ENCODE assay signal across 26 cellular contexts in the genomic region with DNA sequence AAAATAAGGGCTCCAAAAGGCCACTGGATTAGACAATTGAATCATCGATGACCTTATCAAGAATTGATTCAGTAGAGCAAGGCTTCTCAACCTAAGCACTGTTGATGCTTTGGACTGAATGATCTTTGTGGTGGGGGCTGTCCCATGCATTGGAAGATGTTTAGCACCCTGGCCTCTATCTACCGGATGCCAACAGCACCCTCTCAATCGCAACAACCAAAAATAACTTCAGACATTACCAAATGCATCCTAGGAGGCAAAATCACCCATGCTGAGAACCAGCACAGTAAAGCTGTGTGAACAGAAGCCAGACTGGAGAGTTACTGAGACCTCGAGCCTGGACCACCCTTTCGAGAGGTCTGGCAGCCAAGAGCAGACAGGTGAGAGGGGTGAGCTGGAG.
DNase-seq lines count a peak whose midpoint lies in the region; ATAC-seq, FAIRE-seq and TF ChIP-seq lines count a peak whose summit lies in the region.
"Had no signal": no experiment of that assay in that cellular context is flagged by ENCODE, and none has a peak within 500 bp of the region (broad histone marks: within the 10 kb centered on the region; RNA-seq: fewer than 3 reads in every experiment).

No MANE protein-coding gene starts in this region.

- WGBS in GM12878 (ENCODE audit: insufficient coverage, insufficient replicate concordance, low lambda C conversion rate, missing lambda C conversion rate): 0% methylated on average over 5 of the region's 5 CpGs

- ATAC-seq in GM18868 (IDR thresholded peaks at IDR 0.05; ENCODE audit: unreplicated experiment) (peak; percentile 23), HG03439 (IDR thresholded peaks at IDR 0.05; ENCODE audit: unreplicated experiment) (peak; percentile 29), GM12878 (peak; percentile 25), GM21528 (IDR thresholded peaks at IDR 0.05; ENCODE audit: low FRiP score, unreplicated experiment) (no peak), HG03469 (IDR thresholded peaks at IDR 0.05; ENCODE audit: unreplicated experiment) (no peak)
- ATAC-seq: gastroesophageal sphincter; stimulated activated effector memory CD8-positive, alpha-beta T cell treated with anti-CD3 and anti-CD28 coated beads, Interleukin-12 subunit alpha, Interleukin-12 subunit beta, amount 100 ng/mL, for 72 hours; WTC11 had no signal

- peak overlapping the region in 6 of 10 experiments; percentile 4 to 44 (median 12); a peak in 6 of 20 replicates for H3K4me3 ChIP-seq in BLaER1 treated with 17β-estradiol and CSF1 and Interleukin-3, amounts not matched to agents 10 nM and 100 nM
- peak overlapping the region; percentile 52 for H3K4me3 ChIP-seq in GM12878
- no peak overlapping the region for H3K4me3 ChIP-seq in SJCRH30
- H3K4me3 ChIP-seq: gastroesophageal sphincter, hepatocyte, neural progenitor cell, Peyer's patch had no signal

- SMC1A ChIA-PET in GM12878 (lab: Charles Lee; ENCODE audit: uncharacterized antibody, unreplicated experiment): interaction anchor here (0.6 to 6.6 kb wide), 17 partner anchors 9 to 224 kb away, joined by 3 to 81 read pairs (median 5); a partner anchor contains a TSS

- DNase-seq in GM12878 (ENCODE audit: low read depth, low spot score) (peak; percentile 55), activated gamma-delta T cell (lab: John Stamatoyannopoulos, UW) (no peak), SJCRH30 (no peak)
- DNase-seq: amniotic stem cell; brain microvascular endothelial cell; DMS79; mammary epithelial cell; NCI-H1105 treated with DMSO at 0.1 percent for 48 hours; NCI-H2029 treated with DMSO at 0.1 percent for 48 hours; NCI-H526; NK-92 treated with Interleukin-12 subunit alpha and Interleukin-12 subunit beta, amount 100 ng/mL, for 24 hours; right cardiac atrium; SHP77 treated with DMSO at 0.1 percent for 48 hours; stimulated activated CD4-positive, alpha-beta T cell treated with anti-CD3 and anti-CD28 coated beads, Interleukin-4, amount 100 ng/mL, for 1 hour had no signal

- no peak for TF ChIP-seq EP300 in GM12878 (IDR thresholded peaks at IDR 0.05; ENCODE audit: borderline replicate concordance in 1 of 2, control insufficient read depth in 1 of 2, low read depth in 2 of 2, low read length in 2 of 2)

- POLR2A ChIA-PET in GM12878 (lab: Charles Lee): interaction anchor here (1.0 to 3.3 kb wide), 6 partner anchors 10 to 42 kb away, joined by 3 to 26 read pairs (median 8); no protein-coding TSS in a partner anchor

- TF ChIP-seq POLR2A in GM12878 (IDR thresholded peaks at IDR 0.05; ENCODE audit: low read depth, low read length): no peak; the same call in 1 of the 2 replicates

- H3K27ac ChIP-seq in BLaER1 treated with 17β-estradiol and CSF1 and Interleukin-3, amounts not matched to agents 10 nM and 100 nM: peak overlapping the region in 9 of 11 experiments; percentile 29 to 81 (median 73); a peak in 17 of 22 replicates
- H3K27ac ChIP-seq in GM12878 (ENCODE audit: control insufficient read depth, insufficient read depth) (peak overlapping the region; percentile 50), SJCRH30 (no peak overlapping the region)
- H3K27ac ChIP-seq: brain microvascular endothelial cell, gastroesophageal sphincter, hepatocyte, neural progenitor cell had no signal

- H4K20me1 ChIP-seq in BLaER1 treated with 17β-estradiol and CSF1 and Interleukin-3, amounts not matched to agents 10 nM and 100 nM: peaks cover 0 to 3% (median 0%) of the 10 kb centered on the region in 11 experiments; a peak in 2 of 22 replicates
- H4K20me1 ChIP-seq in GM12878 (ENCODE audit: control insufficient read depth, insufficient read depth): no peaks in the 10 kb centered on the region

- TF ChIP-seq RAD21 in GM12878 (IDR thresholded peaks at IDR 0.05; ENCODE audit: insufficient read depth, low read depth, low read length): no peak

- no peak for TF ChIP-seq CTCF in GM12878 (IDR thresholded peaks at IDR 0.05 in 2 of 3, conservative IDR thresholded peaks at IDR 0.05 in 1 of 3; ENCODE audit: control insufficient read depth in 2 of 3, extremely low read depth in 1 of 3, insufficient read depth in 1 of 3, low read depth in 3 of 3, low read length in 3 of 3)

- no peak for FAIRE-seq in GM12878 (lab: Jason Lieb, UNC)
- FAIRE-seq: urothelium cell line had no signal

- in situ Hi-C loops in GM12878 (cut with MboI): no loop called here

- no TSS peak for BruUV-seq in GM12878 (replicated peaks; lab: Mats Ljungman, UMichigan)

- H3K36me3 ChIP-seq in BLaER1 treated with 17β-estradiol and CSF1 and Interleukin-3, amounts not matched to agents 10 nM and 100 nM: no peaks in the 10 kb centered on the region; a peak in 1 of 22 replicates
- H3K36me3 ChIP-seq in GM12878 (ENCODE audit: control insufficient read depth in 2 of 2, insufficient read depth in 2 of 2, low read length in 1 of 2): no peaks in the 10 kb centered on the region
- H3K36me3 ChIP-seq in SJCRH30: no peaks in the 10 kb centered on the region
- H3K36me3 ChIP-seq: brain microvascular endothelial cell, gastroesophageal sphincter, neural progenitor cell, Peyer's patch had no signal

- intact Hi-C loops in GM12878 (cut with micrococcal nuclease; ENCODE audit: unreplicated experiment): no loop called here

- RAD21 ChIA-PET in GM12878 (lab: Charles Lee; ENCODE audit: unreplicated experiment): interaction anchor here (0.9 to 5.0 kb wide), 15 partner anchors 12 to 168 kb away, joined by 3 to 116 read pairs (median 5); a partner anchor contains a TSS

- H3K9ac ChIP-seq in BLaER1 treated with 17β-estradiol and CSF1 and Interleukin-3, amounts not matched to agents 10 nM and 100 nM: peak overlapping the region in 7 of 11 experiments; percentile 8 to 70 (median 53); a peak in 13 of 22 replicates
- peak overlapping the region; percentile 5; the same call in 1 of the 2 replicates for H3K9ac ChIP-seq in GM12878 (ENCODE audit: control insufficient read depth, insufficient read depth, low read length)
- H3K9ac ChIP-seq: neural progenitor cell had no signal

- CTCF ChIA-PET in GM12878 (lab: Yijun Ruan, JAX): interaction anchor here (0.9 to 5.2 kb wide), 7 partner anchors 12 to 69 kb away, joined by 3 to 45 read pairs (median 14); no protein-coding TSS in a partner anchor

- H3K9me3 ChIP-seq in BLaER1 treated with 17β-estradiol and CSF1 and Interleukin-3, amounts not matched to agents 10 nM and 100 nM (replicated peaks in 1 of 11): peaks cover 0 to 16% (median 11%) of the 10 kb centered on the region in 11 experiments; a peak in 18 of 22 replicates
- peaks cover 7% of the 10 kb centered on the region for H3K9me3 ChIP-seq in GM12878 (replicated peaks; ENCODE audit: control insufficient read depth, insufficient read depth, low read length)
- no peaks in the 10 kb centered on the region for H3K9me3 ChIP-seq in SJCRH30 (replicated peaks)
- H3K9me3 ChIP-seq: Peyer's patch had no signal

- H3K79me2 ChIP-seq in GM12878 (ENCODE audit: control insufficient read depth, insufficient read depth, low read length): no peaks in the 10 kb centered on the region
- H3K79me2 ChIP-seq: hepatocyte had no signal

- peaks cover 68 to 99% (median 83%) of the 10 kb centered on the region in 10 experiments for H3K4me1 ChIP-seq in BLaER1 treated with 17β-estradiol and CSF1 and Interleukin-3, amounts not matched to agents 10 nM and 100 nM
- H3K4me1 ChIP-seq in GM12878 (ENCODE audit: control insufficient read depth, insufficient read depth, low read length) (peaks cover 59% of the 10 kb centered on the region), SJCRH30 (no peaks in the 10 kb centered on the region)
- H3K4me1 ChIP-seq: gastroesophageal sphincter had no signal

- 0 out of 22 replicates have a peak, but pooled peaks cover 0 to 5% (median 0%) of the 10 kb centered on the region in 11 experiments for H3K27me3 ChIP-seq in BLaER1 treated with 17β-estradiol and CSF1 and Interleukin-3, amounts not matched to agents 10 nM and 100 nM
- H3K27me3 ChIP-seq in GM12878 (replicated peaks in 1 of 2; ENCODE audit: control insufficient read depth in 2 of 2, insufficient read depth in 2 of 2, low read length in 1 of 2) (no peaks in the 10 kb centered on the region), SJCRH30 (no peaks in the 10 kb centered on the region)
- H3K27me3 ChIP-seq: brain microvascular endothelial cell, gastroesophageal sphincter, hepatocyte, neural progenitor cell, Peyer's patch had no signal

- no peak overlapping the region; the same call in 1 of the 2 replicates for H2AFZ ChIP-seq in GM12878 (ENCODE audit: control insufficient read depth, low read depth, low read length)
- H2AFZ ChIP-seq: hepatocyte, neural progenitor cell had no signal

- peak overlapping the region; percentile 73 to 95 (median 86) for H3K4me2 ChIP-seq in BLaER1 treated with 17β-estradiol and CSF1 and Interleukin-3, amounts not matched to agents 10 nM and 100 nM
- peak overlapping the region; percentile 96 for H3K4me2 ChIP-seq in GM12878 (ENCODE audit: control insufficient read depth, insufficient read depth)
- H3K4me2 ChIP-seq: hepatocyte, neural progenitor cell had no signal

TF ChIP-seq in GM12878, 131 proteins besides CTCF, POLR2A, EP300 and RAD21 (continues in another document):
- TF ChIP-seq MEF2B (IDR thresholded peaks at IDR 0.05; ENCODE audit: partially characterized antibody, poor library complexity, severe bottlenecking) (peak; percentile 23), CBX3 (IDR thresholded peaks at IDR 0.05; ENCODE audit: borderline replicate concordance, low read depth) (no peak), POLR2AphosphoS5 (IDR thresholded peaks at IDR 0.05; ENCODE audit: low read length) (no peak), MEF2A (IDR thresholded peaks at IDR 0.05; ENCODE audit: insufficient read depth, low read depth, low read length) (peak; percentile 77)

Comparison
In these comparisons a context has a peak if more than half of its experiments do, and no peak if none do; other contexts are left out.
1. ATAC-seq: peak in GM18868 (single experiment), HG03439 (single experiment) and GM12878 (single experiment); none in GM21528 (single experiment) and HG03469 (single experiment).